7 cellular contexts compared by ENCODE assay signal in the genomic region with DNA sequence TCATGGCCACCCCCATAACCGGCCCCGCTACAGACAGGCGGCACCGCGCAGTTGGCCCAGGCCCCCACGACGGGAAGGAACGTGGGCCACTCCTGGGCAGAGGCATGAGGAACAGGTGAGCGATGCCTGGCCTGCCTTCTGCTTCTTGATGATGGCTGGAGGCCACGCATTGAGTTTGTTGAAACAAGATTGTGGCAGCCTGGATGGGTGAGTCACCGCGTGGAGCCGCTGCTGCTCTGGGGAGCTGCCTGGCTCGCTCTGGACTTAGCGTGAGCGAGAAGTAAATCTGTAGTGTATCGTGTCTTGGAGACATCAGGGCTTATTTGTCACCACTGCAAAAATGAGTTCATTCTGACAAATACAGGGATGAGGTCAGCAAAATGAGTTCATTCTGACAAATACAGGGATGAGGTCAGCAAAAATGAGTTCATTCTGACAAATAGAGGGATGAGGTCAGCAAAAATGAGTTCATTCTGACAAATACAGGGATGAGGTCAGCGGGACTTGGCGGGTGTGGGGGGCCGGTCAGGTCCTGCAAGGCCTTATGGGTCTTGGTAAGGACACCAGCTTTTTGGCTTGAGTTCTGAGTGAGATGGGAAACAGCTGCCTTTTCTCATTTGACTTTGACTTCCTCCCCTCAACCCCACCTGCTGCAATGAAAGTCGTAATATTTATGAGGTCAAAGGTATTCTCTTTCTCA.
DNase-seq lines count a peak whose midpoint lies in the region; ATAC-seq, FAIRE-seq and TF ChIP-seq lines count a peak whose summit lies in the region.

No MANE protein-coding gene starts in this region.

- peak; percentile 65 for ATAC-seq in GM18502 (IDR thresholded peaks at IDR 0.05; ENCODE audit: poor library complexity, unreplicated experiment)
- ATAC-seq in psoas muscle: peak; percentile 38 to 56 (median 50)
- no peak for ATAC-seq in HG02938 (IDR thresholded peaks at IDR 0.05; ENCODE audit: unreplicated experiment)

- H3K9me3 ChIP-seq in MG63 (peaks cover 12% of the 10 kb centered on the region), psoas muscle (no peaks in the 10 kb centered on the region)

- peak; percentile 42 for DNase-seq in MG63
- DNase-seq in bronchial epithelial cell (ENCODE audit: low read depth): peak; percentile 81
- DNase-seq in psoas muscle: no peak
- no peak for DNase-seq in cerebellar cortex (ENCODE audit: low spot score)
- no peak for DNase-seq in GF-D8 (lab: John Stamatoyannopoulos, UW)

- no peaks in the 10 kb centered on the region for H3K36me3 ChIP-seq in MG63
- no peaks in the 10 kb centered on the region for H3K36me3 ChIP-seq in bronchial epithelial cell (ENCODE audit: control insufficient read depth, insufficient read depth, low read length)
- H3K36me3 ChIP-seq in psoas muscle (ENCODE audit: insufficient read depth in 1 of 2, low read depth in 1 of 2): no peaks in the 10 kb centered on the region

- intact Hi-C loops in psoas muscle (cut with DNase I): no loop called here

- H3K27ac ChIP-seq in psoas muscle: peak overlapping the region; percentile 24

- H3K4me3 ChIP-seq in MG63 (no peak overlapping the region), bronchial epithelial cell (ENCODE audit: low read depth, low read length) (no peak overlapping the region), psoas muscle (no peak overlapping the region)

- FAIRE-seq in bronchial epithelial cell (lab: Jason Lieb, UNC): no peak

- TF ChIP-seq CTCF in bronchial epithelial cell (IDR thresholded peaks at IDR 0.05; ENCODE audit: insufficient read depth, low read length, severe bottlenecking): no peak
- TF ChIP-seq CTCF in psoas muscle (IDR thresholded peaks at IDR 0.05): no peak

- WGBS in psoas muscle, 3 donors: 71 to 82% (median 81%) methylated on average over 21 of the region's 21 CpGs

- no peaks in the 10 kb centered on the region for H3K27me3 ChIP-seq in MG63
- H3K27me3 ChIP-seq in bronchial epithelial cell (ENCODE audit: control insufficient read depth, insufficient read depth, low read length): no peaks in the 10 kb centered on the region
- no peaks in the 10 kb centered on the region for H3K27me3 ChIP-seq in psoas muscle (ENCODE audit: insufficient read depth in 3 of 3, low read length in 2 of 3)

- peaks cover 4% of the 10 kb centered on the region for H3K4me1 ChIP-seq in psoas muscle

Comparison
In these comparisons a context has a peak if more than half of its experiments do, and no peak if none do; other contexts are left out.
1. DNase-seq: peak in MG63 (single experiment) and bronchial epithelial cell (single experiment); none in psoas muscle (0 of 2), cerebellar cortex (single experiment) and GF-D8 (single experiment).